Comparison of ENCODE assay signal across 26 cellular contexts in genomic region chr19:12764698-12765097, GRCh38. TPM values are rescaled to one million over a fixed set of nuclear protein-coding genes. Genes with fewer than 3 reads are reported as not detected.
DNase-seq lines count a peak whose midpoint lies in the region; ATAC-seq, FAIRE-seq and TF ChIP-seq lines count a peak whose summit lies in the region.
"Had no signal": no experiment of that assay in that cellular context is flagged by ENCODE, and none has a peak within 500 bp of the region (broad histone marks: within the 10 kb centered on the region; RNA-seq: fewer than 3 reads in every experiment).

No MANE protein-coding gene starts in this region.

- DNase-seq in RWPE1 (ENCODE audit: low spot score): no peak
- DNase-seq in kidney: peak; percentile 59
- DNase-seq in NCI-H1930 (lab: John Stamatoyannopoulos, UW): no peak
- no peak for DNase-seq in activated naive CD4-positive, alpha-beta T cell treated with anti-CD3 and anti-CD28 coated beads, Interleukin-2, amount 50 U/mL, for 16 hours
- DNase-seq: 8988T; ACHN; BE2C; C1 segment of cervical spinal cord; Calu3; CD4-positive, alpha-beta memory T cell; CD4-positive, CD25-positive, alpha-beta regulatory T cell; CD8-positive, alpha-beta memory T cell; COR-L47; DMS79 treated with DMSO at 0.1 percent for 48 hours; GF-D8 had no signal

- H3K36me3 ChIP-seq in kidney (ENCODE audit: control insufficient read depth in 1 of 2, insufficient read depth in 2 of 2, low read length in 2 of 2) (peaks cover 5 to 26% of the 10 kb centered on the region in 2 donors), subcutaneous abdominal adipose tissue (ENCODE audit: control insufficient read depth in 5 of 5, insufficient read depth in 5 of 5, low read length in 5 of 5) (peaks cover 0 to 32% (median 24%) of the 10 kb centered on the region in 5 donors)
- H3K36me3 ChIP-seq: BE2C had no signal

- H3K4me3 ChIP-seq in kidney (ENCODE audit: low read length in 2 of 2): no peak overlapping the region
- H3K4me3 ChIP-seq in subcutaneous abdominal adipose tissue (ENCODE audit: low read depth in 1 of 5, low read length in 5 of 5): peak overlapping the region in 3 of 5 donors; percentile 6 to 68 (median 63)
- H3K4me3 ChIP-seq: BLaER1 had no signal

- FAIRE-seq in kidney (lab: Jason Lieb, UNC): no peak
- FAIRE-seq: A204.1, D721Med, G401.6, GM12891, GM19239 had no signal

- H3K27me3 ChIP-seq in subcutaneous abdominal adipose tissue (ENCODE audit: control insufficient read depth in 5 of 5, insufficient read depth in 4 of 5, low read length in 5 of 5): no peaks in the 10 kb centered on the region
- H3K27me3 ChIP-seq: BE2C, BLaER1 had no signal

- no peaks in the 10 kb centered on the region for H3K9me3 ChIP-seq in kidney (ENCODE audit: control insufficient read depth in 1 of 2, low read length in 2 of 2)
- H3K9me3 ChIP-seq in subcutaneous abdominal adipose tissue (ENCODE audit: control insufficient read depth in 5 of 5, low read length in 5 of 5): no peaks in the 10 kb centered on the region
- H3K9me3 ChIP-seq: BE2C, BLaER1 had no signal

- no peak for TF ChIP-seq CTCF in RWPE1 (conservative IDR thresholded peaks at IDR 0.05; ENCODE audit: low read depth)
- TF ChIP-seq CTCF in kidney (IDR thresholded peaks at IDR 0.05; ENCODE audit: borderline replicate concordance, extremely low read depth, insufficient read depth): no peak

- intact Hi-C loops in kidney (cut with DNase I): loop anchor here (5.0 kb wide), 1 partner anchor 78 kb away; no protein-coding TSS in a partner anchor

- no peak overlapping the region for H3K9ac ChIP-seq in kidney (ENCODE audit: low read length in 2 of 2)
- H3K9ac ChIP-seq in subcutaneous abdominal adipose tissue (ENCODE audit: low read length in 5 of 5): peak overlapping the region in 2 of 5 donors; percentile 66 to 72
- H3K9ac ChIP-seq: BLaER1 had no signal

- peak overlapping the region; percentile 19 for H3K27ac ChIP-seq in RWPE1
- no peak overlapping the region for H3K27ac ChIP-seq in kidney (ENCODE audit: low read depth in 2 of 2, low read length in 2 of 2)
- peak overlapping the region; percentile 60 for H3K27ac ChIP-seq in subcutaneous abdominal adipose tissue (ENCODE audit: low read depth, low read length)
- H3K27ac ChIP-seq: BLaER1 had no signal

- POLR2A ChIA-PET in RWPE1 (lab: Yijun Ruan, JAX; ENCODE audit: low non-redundant PET): no interaction called here

- no peak for ATAC-seq in HG03439 (IDR thresholded peaks at IDR 0.05; ENCODE audit: unreplicated experiment)

- H3K4me1 ChIP-seq in kidney (ENCODE audit: control insufficient read depth in 1 of 2, insufficient read depth in 1 of 2, low read depth in 1 of 2, low read length in 2 of 2) (no peaks in the 10 kb centered on the region), subcutaneous abdominal adipose tissue (ENCODE audit: control insufficient read depth in 5 of 5, insufficient read depth in 5 of 5, low read length in 5 of 5) (peaks cover 0 to 50% (median 37%) of the 10 kb centered on the region in 5 donors)
- H3K4me1 ChIP-seq: BE2C had no signal

- CTCF ChIA-PET in RWPE1 (lab: Yijun Ruan, JAX): interaction anchor here (0.6 to 2.0 kb wide), 2 partner anchors 32 to 304 kb away, joined by 4 to 9 read pairs; no protein-coding TSS in a partner anchor

RNA-seq across cellular contexts. Expression of gene HOOK2, which starts 10.7 kb away (rescaled TPM):
- 58.1 TPM for total RNA-seq in kidney
- polyA plus RNA-seq in kidney (ENCODE audit: insufficient read depth, low read depth, low replicate concordance): 41.8 TPM

RNA-seq across cellular contexts. Expression of gene BEST2, which starts 13.1 kb away (rescaled TPM):
- not detected for total RNA-seq in kidney
- not detected for polyA plus RNA-seq in kidney (ENCODE audit: insufficient read depth, low read depth, low replicate concordance)
- total RNA-seq: A673; Calu3; CD4-positive, alpha-beta memory T cell; CD4-positive, CD25-positive, alpha-beta regulatory T cell; CD8-positive, alpha-beta memory T cell had no signal
- polyA plus RNA-seq: AG04450; CD14-positive monocyte; CD4-positive, alpha-beta memory T cell; CD4-positive, CD25-positive, alpha-beta regulatory T cell; CD8-positive, alpha-beta memory T cell had no signal

RNA-seq across cellular contexts. Expression of gene JUNB, which starts 26.6 kb away (rescaled TPM):
- total RNA-seq in kidney: 128 TPM
- 142 TPM for polyA plus RNA-seq in kidney (ENCODE audit: insufficient read depth, low read depth, low replicate concordance)

RNA-seq across cellular contexts. Expression of gene GET3, which starts 27.4 kb away (rescaled TPM):
- total RNA-seq in kidney: 71.3 TPM
- 132 TPM for polyA plus RNA-seq in kidney (ENCODE audit: insufficient read depth, low read depth, low replicate concordance)

RNA-seq across cellular contexts. Expression of gene TRIR, which starts 30.2 kb away (rescaled TPM):
- total RNA-seq in kidney: 135 TPM
- 321 TPM for polyA plus RNA-seq in kidney (ENCODE audit: insufficient read depth, low read depth, low replicate concordance)

Comparison
In these comparisons a context has a peak if more than half of its experiments do, and no peak if none do; other contexts are left out.
1. H3K27ac ChIP-seq: peak in RWPE1 (single experiment) and subcutaneous abdominal adipose tissue (single experiment); none in kidney (0 of 2).
2. H3K4me3 ChIP-seq: peak in subcutaneous abdominal adipose tissue (3 of 5); none in kidney (0 of 2).